Comparison of ENCODE assay signal across 20 cellular contexts in the genomic region with DNA sequence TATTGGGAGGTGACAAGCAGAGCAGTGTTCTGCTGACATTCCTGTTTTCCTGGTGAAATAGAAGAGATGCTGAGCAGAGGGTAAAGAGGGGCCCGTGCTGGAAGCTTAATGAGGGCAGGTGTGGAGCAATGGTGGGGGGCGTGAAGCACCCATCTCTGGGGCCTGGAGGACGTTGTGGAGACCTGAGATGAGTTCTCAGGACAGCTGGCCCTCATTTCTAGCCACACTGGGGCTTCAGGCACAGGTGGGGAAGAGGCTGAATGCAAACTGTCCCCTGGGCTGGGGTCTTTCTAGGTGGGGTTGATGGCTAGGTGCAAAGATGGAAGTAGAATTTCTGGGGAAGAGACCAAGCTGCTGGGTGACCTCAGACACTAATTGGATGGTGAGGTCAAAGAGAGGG.
A peak's percentile ranks its signal among the peaks of the same experiment; 100 is the strongest.
DNase-seq lines count a peak whose midpoint lies in the region; ATAC-seq and TF ChIP-seq lines count a peak whose summit lies in the region.
"Had no signal": no experiment of that assay in that cellular context is flagged by ENCODE, and none has a peak within 500 bp of the region (broad histone marks: within the 10 kb centered on the region; RNA-seq: fewer than 3 reads in every experiment).

No MANE protein-coding gene starts in this region.

- ATAC-seq in left ventricle myocardium superior: no peak
- ATAC-seq in right cardiac atrium: no peak
- no peak for ATAC-seq in lung (ENCODE audit: insufficient read depth, low FRiP score)
- no peak for ATAC-seq in activated naive CD4-positive, alpha-beta T cell treated with anti-CD3 and anti-CD28 coated beads, Interleukin-2, amount 50 U/mL, for 72 hours
- ATAC-seq in GM21723 (IDR thresholded peaks at IDR 0.05; ENCODE audit: unreplicated experiment): no peak
- ATAC-seq: A549; CD8-positive, alpha-beta T cell had no signal

- H3K4me1 ChIP-seq in right cardiac atrium (ENCODE audit: control insufficient read depth, insufficient read depth, low read length) (no peaks in the 10 kb centered on the region), lung (ENCODE audit: control insufficient read depth in 2 of 2, insufficient read depth in 2 of 2, low read length in 2 of 2) (no peaks in the 10 kb centered on the region), vagina (no peaks in the 10 kb centered on the region)
- H3K4me1 ChIP-seq: A549, Caco-2 had no signal

- POLR2A ChIA-PET in activated CD4-positive, alpha-beta memory T cell treated with anti-CD3 and anti-CD28 coated beads, Interleukin-2, amount 10 ng/mL, durations not matched to agents 7 days and 5 days (lab: Charles Lee): no interaction called here
- POLR2A ChIA-PET in activated CD4-positive, alpha-beta memory T cell treated with anti-CD3 and anti-CD28 coated beads for 36 hours (lab: Charles Lee): no interaction called here

- TF ChIP-seq POLR2A in vagina (IDR thresholded peaks at IDR 0.05): no peak

- H3K27ac ChIP-seq in right cardiac atrium (ENCODE audit: low read length): no peak overlapping the region
- no peak overlapping the region for H3K27ac ChIP-seq in lung (ENCODE audit: low read depth in 1 of 2, low read length in 1 of 2)
- no peak overlapping the region for H3K27ac ChIP-seq in vagina
- H3K27ac ChIP-seq: 22Rv1; A549; BLaER1 treated with 17β-estradiol and CSF1 and Interleukin-3, amounts not matched to agents 10 nM and 100 nM; C4-2B had no signal

- H3K9me3 ChIP-seq in right cardiac atrium (ENCODE audit: control insufficient read depth, low read length): no peaks in the 10 kb centered on the region
- H3K9me3 ChIP-seq in lung (ENCODE audit: control insufficient read depth in 2 of 2, insufficient read depth in 1 of 2, low read length in 1 of 2): peaks cover 0 to 8% of the 10 kb centered on the region in 2 donors
- H3K9me3 ChIP-seq in vagina: no peaks in the 10 kb centered on the region
- H3K9me3 ChIP-seq: A549, Caco-2 had no signal

- H3K4me3 ChIP-seq in right cardiac atrium (ENCODE audit: low read length) (no peak overlapping the region), lung (no peak overlapping the region), vagina (no peak overlapping the region)
- H3K4me3 ChIP-seq: A549; BLaER1 treated with 17β-estradiol and CSF1 and Interleukin-3, amounts not matched to agents 10 nM and 100 nM had no signal

- WGBS in right cardiac atrium: 64% methylated on average over 3 of the region's 3 CpGs
- 70 to 77% methylated on average over 3 of the region's 3 CpGs for WGBS in lung, 2 donors

- no peak for DNase-seq in activated CD4-positive, alpha-beta memory T cell treated with anti-CD3 and anti-CD28 coated beads, Interleukin-2, amount 10 ng/mL, durations not matched to agents 7 days and 5 days
- no peak for DNase-seq in activated CD4-positive, alpha-beta memory T cell treated with anti-CD3 and anti-CD28 coated beads for 36 hours
- peak; percentile 5 for DNase-seq in left ventricle myocardium superior
- DNase-seq in right cardiac atrium: no peak
- peak; percentile 26 for DNase-seq in lung (ENCODE audit: low spot score)
- DNase-seq in vagina (ENCODE audit: extremely low spot score in 2 of 2): peak; percentile 11 to 87
- no peak for DNase-seq in activated naive CD4-positive, alpha-beta T cell treated with anti-CD3 and anti-CD28 coated beads, Interleukin-2, amount 50 U/mL, for 72 hours (ENCODE audit: low spot score in 2 of 2)
- DNase-seq: AML-193; Caco-2; Calu3; CD4-positive, alpha-beta T cell; CD8-positive, alpha-beta T cell; DMS79 treated with DMSO at 0.1 percent for 48 hours; GF-D8 had no signal

- CTCF ChIA-PET in activated CD4-positive, alpha-beta memory T cell treated with anti-CD3 and anti-CD28 coated beads, Interleukin-2, amount 10 ng/mL, durations not matched to agents 7 days and 5 days (lab: Charles Lee): no interaction called here
- CTCF ChIA-PET in activated CD4-positive, alpha-beta memory T cell treated with anti-CD3 and anti-CD28 coated beads for 36 hours (lab: Charles Lee): no interaction called here

- H3K9me3 Mint-ChIP-seq in activated CD4-positive, alpha-beta memory T cell treated with anti-CD3 and anti-CD28 coated beads, Interleukin-2, amount 10 ng/mL, durations not matched to agents 7 days and 5 days: peaks cover 5% of the 10 kb centered on the region
- no peaks in the 10 kb centered on the region for H3K9me3 Mint-ChIP-seq in activated CD4-positive, alpha-beta memory T cell treated with anti-CD3 and anti-CD28 coated beads for 36 hours
- H3K9me3 Mint-ChIP-seq in activated naive CD4-positive, alpha-beta T cell treated with anti-CD3 and anti-CD28 coated beads, Interleukin-2, amount 50 U/mL, for 72 hours: peaks cover 0 to 4% of the 10 kb centered on the region in 2 donors
- H3K9me3 Mint-ChIP-seq: CD4-positive, alpha-beta T cell; CD8-positive, alpha-beta T cell had no signal

- no peaks in the 10 kb centered on the region for H3K4me1 Mint-ChIP-seq in activated CD4-positive, alpha-beta memory T cell treated with anti-CD3 and anti-CD28 coated beads, Interleukin-2, amount 10 ng/mL, durations not matched to agents 7 days and 5 days
- H3K4me1 Mint-ChIP-seq in activated CD4-positive, alpha-beta memory T cell treated with anti-CD3 and anti-CD28 coated beads for 36 hours (ENCODE audit: low read depth): no peaks in the 10 kb centered on the region
- H3K4me1 Mint-ChIP-seq: B cell had no signal

- H3K36me3 ChIP-seq in lung (ENCODE audit: control insufficient read depth in 2 of 2, insufficient read depth in 2 of 2, low read length in 2 of 2) (no peaks in the 10 kb centered on the region), vagina (no peaks in the 10 kb centered on the region)
- H3K36me3 ChIP-seq: BLaER1 treated with 17β-estradiol and CSF1 and Interleukin-3, amounts not matched to agents 10 nM and 100 nM had no signal

- H3K27me3 ChIP-seq in right cardiac atrium (ENCODE audit: control insufficient read depth, insufficient read depth): no peaks in the 10 kb centered on the region
- no peaks in the 10 kb centered on the region for H3K27me3 ChIP-seq in lung (ENCODE audit: control insufficient read depth, insufficient read depth)
- H3K27me3 ChIP-seq in vagina: no peaks in the 10 kb centered on the region

- TF ChIP-seq CTCF in lung (IDR thresholded peaks at IDR 0.05; ENCODE audit: control extremely low read depth, extremely low read depth) (no peak), vagina (IDR thresholded peaks at IDR 0.05) (no peak)

- intact Hi-C loops in activated CD4-positive, alpha-beta memory T cell treated with anti-CD3 and anti-CD28 coated beads for 36 hours (cut with micrococcal nuclease): no loop called here
- intact Hi-C loops in left ventricle myocardium superior (cut with micrococcal nuclease) (no loop called here), right cardiac atrium (cut with DNase I) (no loop called here), vagina (cut with DNase I) (no loop called here)

- no peaks in the 10 kb centered on the region for H3K27me3 Mint-ChIP-seq in activated CD4-positive, alpha-beta memory T cell treated with anti-CD3 and anti-CD28 coated beads, Interleukin-2, amount 10 ng/mL, durations not matched to agents 7 days and 5 days
- peaks cover 4% of the 10 kb centered on the region for H3K27me3 Mint-ChIP-seq in activated CD4-positive, alpha-beta memory T cell treated with anti-CD3 and anti-CD28 coated beads for 36 hours
- H3K27me3 Mint-ChIP-seq: B cell had no signal

- H3K27ac Mint-ChIP-seq in activated CD4-positive, alpha-beta memory T cell treated with anti-CD3 and anti-CD28 coated beads, Interleukin-2, amount 10 ng/mL, durations not matched to agents 7 days and 5 days: peak overlapping the region; percentile 22
- no peak overlapping the region for H3K27ac Mint-ChIP-seq in activated CD4-positive, alpha-beta memory T cell treated with anti-CD3 and anti-CD28 coated beads for 36 hours
- no peak overlapping the region for H3K27ac Mint-ChIP-seq in activated naive CD4-positive, alpha-beta T cell treated with anti-CD3 and anti-CD28 coated beads, Interleukin-2, amount 50 U/mL, for 72 hours
- H3K27ac Mint-ChIP-seq: B cell; CD4-positive, alpha-beta T cell; CD8-positive, alpha-beta T cell had no signal

- H3K4me3 Mint-ChIP-seq in activated CD4-positive, alpha-beta memory T cell treated with anti-CD3 and anti-CD28 coated beads, Interleukin-2, amount 10 ng/mL, durations not matched to agents 7 days and 5 days: no peak overlapping the region
- no peak overlapping the region for H3K4me3 Mint-ChIP-seq in activated CD4-positive, alpha-beta memory T cell treated with anti-CD3 and anti-CD28 coated beads for 36 hours
- H3K4me3 Mint-ChIP-seq: B cell; CD4-positive, alpha-beta T cell; CD8-positive, alpha-beta T cell had no signal

- no peaks in the 10 kb centered on the region for H3K36me3 Mint-ChIP-seq in activated CD4-positive, alpha-beta memory T cell treated with anti-CD3 and anti-CD28 coated beads, Interleukin-2, amount 10 ng/mL, durations not matched to agents 7 days and 5 days (ENCODE audit: low read depth)
- H3K36me3 Mint-ChIP-seq in activated CD4-positive, alpha-beta memory T cell treated with anti-CD3 and anti-CD28 coated beads for 36 hours: no peaks in the 10 kb centered on the region
- H3K36me3 Mint-ChIP-seq in activated naive CD4-positive, alpha-beta T cell treated with anti-CD3 and anti-CD28 coated beads, Interleukin-2, amount 50 U/mL, for 72 hours: no peaks in the 10 kb centered on the region
- H3K36me3 Mint-ChIP-seq: CD8-positive, alpha-beta T cell had no signal

Comparison
In these comparisons a context has a peak if more than half of its experiments do, and no peak if none do; other contexts are left out.
1. DNase-seq: peak in left ventricle myocardium superior (single experiment), lung (single experiment) and vagina (2 of 2); none in activated CD4-positive, alpha-beta memory T cell treated with anti-CD3 and anti-CD28 coated beads, Interleukin-2, amount 10 ng/mL, durations not matched to agents 7 days and 5 days (single experiment), activated CD4-positive, alpha-beta memory T cell treated with anti-CD3 and anti-CD28 coated beads for 36 hours (single experiment), right cardiac atrium (0 of 3) and activated naive CD4-positive, alpha-beta T cell treated with anti-CD3 and anti-CD28 coated beads, Interleukin-2, amount 50 U/mL, for 72 hours (0 of 2).